In genomic region chr10:7787150-7787856, GRCh38 we compare ENCODE assay signal across 8 cellular contexts. TPM values are rescaled to one million over a fixed set of nuclear protein-coding genes. Genes with fewer than 3 reads are reported as not detected.
DNase-seq lines count a peak whose midpoint lies in the region; ATAC-seq and TF ChIP-seq lines count a peak whose summit lies in the region.

No MANE protein-coding gene starts in this region.

- TF ChIP-seq CTCF in HL-60 (IDR thresholded peaks at IDR 0.05; ENCODE audit: insufficient read depth, low read length) (no peak), MCF 10A (IDR thresholded peaks at IDR 0.05; ENCODE audit: unreplicated experiment) (no peak), lower lobe of right lung (IDR thresholded peaks at IDR 0.05) (no peak)

- no peaks in the 10 kb centered on the region for H3K27me3 Mint-ChIP-seq in MCF 10A (ENCODE audit: insufficient read depth, unreplicated experiment)

- H3K9ac ChIP-seq in BLaER1, result peak overlapping the region; percentile 98

- H3K4me1 ChIP-seq in BLaER1 (peaks cover 51% of the 10 kb centered on the region), lower lobe of right lung (peaks cover 40% of the 10 kb centered on the region)

- H3K4me3 ChIP-seq in BLaER1, result peak overlapping the region; percentile 98
- H3K4me3 ChIP-seq in HL-60 (replicated peaks; ENCODE audit: insufficient read depth, low read length), result peak overlapping the region; percentile 91
- H3K4me3 ChIP-seq in lower lobe of right lung, result peak overlapping the region; percentile 97

- ATAC-seq in GM19463 (IDR thresholded peaks at IDR 0.05; ENCODE audit: unreplicated experiment) (peak; percentile 4), lower lobe of right lung (peak; percentile 29 to 31)

- no peak overlapping the region for H3K27ac Mint-ChIP-seq in MCF 10A (ENCODE audit: low read depth, unreplicated experiment)

- H3K27ac ChIP-seq in BLaER1, result peak overlapping the region; percentile 96
- H3K27ac ChIP-seq in HL-60 (replicated peaks), result peak overlapping the region; percentile 92
- H3K27ac ChIP-seq in lower lobe of right lung, result peak overlapping the region; percentile 89

- intact Hi-C loops in MCF 10A (cut with micrococcal nuclease), result no loop called here
- intact Hi-C loops in lower lobe of right lung (cut with DNase I), result no loop called here

- H4K20me1 ChIP-seq in BLaER1, result peaks cover 90% of the 10 kb centered on the region

- peak in 1 of 2 experiments; percentile 0 for DNase-seq in HL-60 (ENCODE audit: low read depth in 1 of 2, low spot score in 1 of 2)
- DNase-seq in MCF 10A (ENCODE audit: unreplicated experiment), result peak; percentile 18
- no peak for DNase-seq in lower lobe of right lung
- no peak for DNase-seq in Kasumi-1 (lab: John Stamatoyannopoulos, UW)
- DNase-seq in NCI-H2081 (lab: John Stamatoyannopoulos, UW), result no peak
- DNase-seq in NCI-H2107 treated with DMSO at 0.1 percent for 48 hours (lab: John Stamatoyannopoulos, UW; ENCODE audit: unreplicated experiment), result no peak

- H3K4me2 ChIP-seq in BLaER1, result peak overlapping the region; percentile 95

- H3K4me1 Mint-ChIP-seq in MCF 10A (ENCODE audit: insufficient read depth, unreplicated experiment), result peaks cover 37% of the 10 kb centered on the region

- BruUV-seq in MCF 10A (replicated peaks; lab: Mats Ljungman, UMichigan), result TSS peak; percentile 59

- H3K9me3 ChIP-seq in BLaER1 (no peaks in the 10 kb centered on the region), lower lobe of right lung (no peaks in the 10 kb centered on the region)

- CTCF ChIA-PET in MCF 10A (lab: Yijun Ruan, JAX), result interaction anchor here (1.1 to 1.4 kb wide), 3 partner anchors 30 to 262 kb away, joined by 3 to 11 read pairs (median 7); no protein-coding TSS in a partner anchor

- H3K36me3 ChIP-seq in BLaER1, result peaks cover 37% of the 10 kb centered on the region
- peaks cover 6% of the 10 kb centered on the region for H3K36me3 ChIP-seq in lower lobe of right lung

- H3K27me3 ChIP-seq in BLaER1 (no peaks in the 10 kb centered on the region), HL-60 (ENCODE audit: insufficient read depth, poor library complexity, severe bottlenecking) (no peaks in the 10 kb centered on the region), lower lobe of right lung (ENCODE audit: low read depth) (no peaks in the 10 kb centered on the region)

- H3K9me3 Mint-ChIP-seq in MCF 10A (ENCODE audit: unreplicated experiment), result no peaks in the 10 kb centered on the region

- POLR2A ChIA-PET in MCF 10A (lab: Yijun Ruan, JAX), result interaction anchor here (0.6 to 3.5 kb wide), 33 partner anchors 8 to 1836 kb away, joined by 3 to 129 read pairs (median 4); partner anchors contain the start of gene TAF3

- H3K36me3 Mint-ChIP-seq in MCF 10A (ENCODE audit: insufficient read depth, unreplicated experiment), result peaks cover 30% of the 10 kb centered on the region

- H3K4me3 Mint-ChIP-seq in MCF 10A (ENCODE audit: unreplicated experiment), result no peak overlapping the region

RNA-seq across cellular contexts. Expression of gene KIN, which starts 0.5 kb away (rescaled TPM):
- total RNA-seq in MCF 10A (2022), result 13.0 and 15.8 TPM in 2 replicates
- 13.7 TPM for total RNA-seq in lower lobe of right lung

RNA-seq across cellular contexts. Expression of gene ATP5F1C, which starts 0.7 kb away (rescaled TPM):
- 268 and 281 TPM in 2 replicates for total RNA-seq in MCF 10A (2022)
- total RNA-seq in lower lobe of right lung, result 183 TPM

RNA-seq across cellular contexts. Expression of gene TAF3, which starts 31.0 kb away (rescaled TPM):
- total RNA-seq in MCF 10A (2022) (9.3 and 9.9 TPM in 2 replicates), lower lobe of right lung (10.8 TPM)
